8 cellular contexts compared by ENCODE assay signal in the genomic region with DNA sequence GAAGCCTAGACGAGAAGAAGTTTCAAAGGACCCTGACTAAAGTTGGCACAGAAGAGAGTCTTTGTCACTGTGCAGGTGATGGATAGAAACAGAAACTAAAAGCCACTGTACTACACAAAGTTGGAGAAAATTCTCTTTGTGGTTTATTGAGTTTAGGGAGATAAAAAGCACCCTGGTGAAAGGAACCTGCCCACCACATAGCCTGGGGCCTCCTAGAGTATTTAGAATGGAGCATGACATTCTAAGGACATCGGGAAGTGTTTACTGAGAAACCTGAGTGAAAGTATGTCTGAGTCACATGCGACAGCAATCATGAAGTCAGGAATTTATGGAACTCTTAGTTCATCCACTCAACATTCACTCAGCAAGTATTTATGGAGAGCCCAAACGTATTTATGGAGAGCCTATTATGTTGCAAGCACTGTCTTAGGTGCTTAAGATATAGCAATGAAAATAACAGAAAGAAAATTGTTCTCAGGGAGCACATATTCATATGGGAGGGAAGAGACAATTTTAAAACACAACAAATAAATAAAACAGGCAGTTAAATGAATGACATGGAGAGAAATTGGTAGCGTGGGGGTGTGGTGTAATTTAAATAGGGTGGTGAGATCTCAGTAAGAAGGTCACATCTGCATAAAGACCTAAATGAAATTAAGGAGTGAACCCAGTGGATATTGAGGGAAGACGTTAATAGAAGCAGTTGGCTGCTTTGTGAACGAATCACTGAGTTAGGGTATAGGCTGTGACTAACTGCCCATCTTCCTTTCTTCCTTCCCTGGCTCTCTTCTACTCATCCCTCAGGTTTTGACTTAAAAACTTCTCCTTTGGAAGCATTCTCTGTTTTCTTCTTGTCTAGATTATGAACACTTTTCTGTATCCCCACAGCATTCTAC.
DNase-seq lines count a peak whose midpoint lies in the region; TF ChIP-seq lines count a peak whose summit lies in the region.

No MANE protein-coding gene starts in this region.

- H3K9me3 ChIP-seq in HAP-1 (no peaks in the 10 kb centered on the region), sigmoid colon (no peaks in the 10 kb centered on the region)

- whole genome bisulfite sequencing in sigmoid colon, 2 donors = 40 to 60% methylated on average over 7 of the region's 7 CpGs

- TF ChIP-seq POLR2A in sigmoid colon (IDR thresholded peaks at IDR 0.05) = no peak

- no peaks in the 10 kb centered on the region for H3K27me3 ChIP-seq in HAP-1 (ENCODE audit: low read depth)
- no peaks in the 10 kb centered on the region for H3K27me3 ChIP-seq in sigmoid colon

- TF ChIP-seq CTCF in cardiac fibroblast (IDR thresholded peaks at IDR 0.05; ENCODE audit: low read depth, low read length) = no peak
- no peak for TF ChIP-seq CTCF in sigmoid colon (IDR thresholded peaks at IDR 0.05)

- DNase-seq in GM04503 (ENCODE audit: low read depth) (peak; percentile 95), HAP-1 (ENCODE audit: low spot score in 2 of 2) (peak; percentile 53 to 68), NCI-H1048 (lab: John Stamatoyannopoulos, UW) (peak; percentile 64), cardiac fibroblast (ENCODE audit: low read depth in 2 of 2) (peak; percentile 71 to 90), sigmoid colon (no peak), globus pallidus (ENCODE audit: low spot score) (no peak), NCI-H446 treated with DMSO at 0.1 percent for 48 hours (lab: John Stamatoyannopoulos, UW) (no peak), inferior parietal cortex (ENCODE audit: extremely low spot score) (no peak)

- TF ChIP-seq EP300 in sigmoid colon (IDR thresholded peaks at IDR 0.05) = no peak

- in situ Hi-C loops in HAP-1 (cut with MboI; ENCODE audit: low sequenced_read_pairs) = no loop called here

- no peaks in the 10 kb centered on the region for H3K36me3 ChIP-seq in HAP-1 (replicated peaks)
- H3K36me3 ChIP-seq in sigmoid colon = no peaks in the 10 kb centered on the region

- H3K4me3 ChIP-seq in HAP-1 (no peak overlapping the region), cardiac fibroblast (replicated peaks in 1 of 2; ENCODE audit: low read depth in 2 of 2, low read length in 2 of 2) (no peak overlapping the region), sigmoid colon (no peak overlapping the region)

- intact Hi-C loops in sigmoid colon (cut with DNase I) = no loop called here

- peak overlapping the region in 3 of 4 donors; percentile 5 to 65 (median 31) for H3K27ac ChIP-seq in sigmoid colon

- H3K4me1 ChIP-seq in HAP-1 (peaks cover 14% of the 10 kb centered on the region), sigmoid colon (peaks cover 0 to 30% (median 16%) of the 10 kb centered on the region in 4 donors)

Comparison
In these comparisons a context has a peak if more than half of its experiments do, and no peak if none do; other contexts are left out.
1. DNase-seq: peak in GM04503 (single experiment), HAP-1 (2 of 2), NCI-H1048 (single experiment) and cardiac fibroblast (2 of 2); none in sigmoid colon (single experiment), globus pallidus (single experiment), NCI-H446 treated with DMSO at 0.1 percent for 48 hours (single experiment) and inferior parietal cortex (single experiment).